1 cellular context compared by ENCODE assay signal in genomic region chr6:27038498-27038897, GRCh38.
A peak's percentile ranks its signal among the peaks of the same experiment; 100 is the strongest.
TF ChIP-seq lines count a peak whose summit lies in the region.

No MANE protein-coding gene starts in this region.

TF ChIP-seq in HepG2, 621 proteins besides CTCF, POLR2A, EP300 and RAD21 (continued from another document and continues in another):
- peak; percentile 14; the same call in 1 of the 2 replicates for TF ChIP-seq ZNF281 (CRISPR knock-in tag; IDR thresholded peaks at IDR 0.05; ENCODE audit: borderline replicate concordance)
- no peak for TF ChIP-seq ZNF792 (CRISPR knock-in tag; IDR thresholded peaks at IDR 0.05)
- TF ChIP-seq IRF1 (CRISPR knock-in tag; IDR thresholded peaks at IDR 0.05; ENCODE audit: low read depth), result no peak
- no peak for TF ChIP-seq GPN1 (CRISPR knock-in tag; IDR thresholded peaks at IDR 0.05; ENCODE audit: borderline replicate concordance)
- TF ChIP-seq KDM2A (CRISPR knock-in tag; IDR thresholded peaks at IDR 0.05; ENCODE audit: borderline replicate concordance, low read depth), result no peak
- no peak for TF ChIP-seq MXD1 (CRISPR knock-in tag; IDR thresholded peaks at IDR 0.05)
- TF ChIP-seq NR2F1 (CRISPR knock-in tag; IDR thresholded peaks at IDR 0.05), result peak; percentile 63; a peak in 3 of 4 replicates
- TF ChIP-seq NR1H2 (CRISPR knock-in tag; IDR thresholded peaks at IDR 0.05; ENCODE audit: borderline replicate concordance, low read depth), result no peak
- TF ChIP-seq LRRFIP1 (CRISPR knock-in tag; conservative IDR thresholded peaks at IDR 0.05), result no peak
- no peak for TF ChIP-seq DNMT1 (CRISPR knock-in tag; IDR thresholded peaks at IDR 0.05)
- no peak for TF ChIP-seq ZNF704 (CRISPR knock-in tag; IDR thresholded peaks at IDR 0.05; ENCODE audit: borderline replicate concordance)
- peak; percentile 52; the same call in 1 of the 2 replicates for TF ChIP-seq NCOR1 (IDR thresholded peaks at IDR 0.05; ENCODE audit: borderline replicate concordance, low read length)
- no peak for TF ChIP-seq ZBTB7B (CRISPR knock-in tag; IDR thresholded peaks at IDR 0.05)
- no peak for TF ChIP-seq ATF3 (CRISPR knock-in tag; IDR thresholded peaks at IDR 0.05)
- TF ChIP-seq TMF1 (CRISPR knock-in tag; IDR thresholded peaks at IDR 0.05; ENCODE audit: low read depth), result no peak
- no peak for TF ChIP-seq ZNF292 (CRISPR knock-in tag; IDR thresholded peaks at IDR 0.05; ENCODE audit: borderline replicate concordance, low read depth)
- TF ChIP-seq PHF21A (CRISPR knock-in tag; IDR thresholded peaks at IDR 0.05), result no peak
- no peak for TF ChIP-seq NCOA5 (CRISPR knock-in tag; IDR thresholded peaks at IDR 0.05)
- TF ChIP-seq NR0B2 (CRISPR knock-in tag; IDR thresholded peaks at IDR 0.05), result no peak
- no peak for TF ChIP-seq ZNF670 (CRISPR knock-in tag; IDR thresholded peaks at IDR 0.05; ENCODE audit: borderline replicate concordance)
- no peak for TF ChIP-seq KLF13 (CRISPR knock-in tag; IDR thresholded peaks at IDR 0.05)
- TF ChIP-seq HMG20B (CRISPR knock-in tag; conservative IDR thresholded peaks at IDR 0.05), result peak; percentile 56; the same call in 1 of the 2 replicates
- TF ChIP-seq HMG20A (CRISPR knock-in tag; IDR thresholded peaks at IDR 0.05; ENCODE audit: borderline replicate concordance), result peak; percentile 82; the same call in 1 of the 2 replicates
- TF ChIP-seq GABPB1 (CRISPR knock-in tag; IDR thresholded peaks at IDR 0.05), result no peak
- no peak for TF ChIP-seq ZNF180 (CRISPR knock-in tag; IDR thresholded peaks at IDR 0.05; ENCODE audit: borderline replicate concordance, low read depth)
- no peak for TF ChIP-seq E2F5 (CRISPR knock-in tag; conservative IDR thresholded peaks at IDR 0.05)
- no peak for TF ChIP-seq ZNF567 (CRISPR knock-in tag; IDR thresholded peaks at IDR 0.05; ENCODE audit: borderline replicate concordance)
- TF ChIP-seq ADNP (CRISPR knock-in tag; IDR thresholded peaks at IDR 0.05), result no peak
- TF ChIP-seq ZNF430 (CRISPR knock-in tag; IDR thresholded peaks at IDR 0.05), result no peak
- no peak for TF ChIP-seq POLR2AphosphoS2 (IDR thresholded peaks at IDR 0.05; ENCODE audit: low read depth, low read length)
- TF ChIP-seq NONO (IDR thresholded peaks at IDR 0.05), result no peak
- no peak for TF ChIP-seq NONO (CRISPR knock-in tag; conservative IDR thresholded peaks at IDR 0.05)
- no peak for TF ChIP-seq ZSCAN30 (CRISPR knock-in tag; IDR thresholded peaks at IDR 0.05)
- no peak for TF ChIP-seq POGK (CRISPR knock-in tag; conservative IDR thresholded peaks at IDR 0.05)
- no peak for TF ChIP-seq TFAP4 (IDR thresholded peaks at IDR 0.05; ENCODE audit: borderline replicate concordance, low read depth)
- no peak for TF ChIP-seq ZBTB26 (CRISPR knock-in tag; IDR thresholded peaks at IDR 0.05; ENCODE audit: borderline replicate concordance)
- TF ChIP-seq RNF219 (CRISPR knock-in tag; IDR thresholded peaks at IDR 0.05), result no peak
- no peak for TF ChIP-seq SOX6 (IDR thresholded peaks at IDR 0.05)
- TF ChIP-seq SOX6 (CRISPR knock-in tag; IDR thresholded peaks at IDR 0.05), result peak; percentile 74
- TF ChIP-seq CAMTA2 (CRISPR knock-in tag; IDR thresholded peaks at IDR 0.05; ENCODE audit: borderline replicate concordance), result no peak
- no peak; the same call in 1 of the 2 replicates for TF ChIP-seq NR2C2 (CRISPR knock-in tag; IDR thresholded peaks at IDR 0.05; ENCODE audit: borderline replicate concordance)
- no peak for TF ChIP-seq THRA (CRISPR knock-in tag; IDR thresholded peaks at IDR 0.05; ENCODE audit: borderline replicate concordance)
- no peak for TF ChIP-seq SSRP1 (CRISPR knock-in tag; IDR thresholded peaks at IDR 0.05)
- 0 out of 2 replicates have a peak, but pooled peaks have one; percentile 4 for TF ChIP-seq CEBPB (IDR thresholded peaks at IDR 0.05; ENCODE audit: borderline replicate concordance, low read depth, low read length)
- no peak for TF ChIP-seq CCAR2 (optimal IDR thresholded peaks at IDR 0.05; ENCODE audit: low read depth, low read length)
- TF ChIP-seq ZKSCAN1 (IDR thresholded peaks at IDR 0.05; ENCODE audit: low read length), result no peak
- TF ChIP-seq MLX (CRISPR knock-in tag; IDR thresholded peaks at IDR 0.05), result no peak
